In the genomic region with DNA sequence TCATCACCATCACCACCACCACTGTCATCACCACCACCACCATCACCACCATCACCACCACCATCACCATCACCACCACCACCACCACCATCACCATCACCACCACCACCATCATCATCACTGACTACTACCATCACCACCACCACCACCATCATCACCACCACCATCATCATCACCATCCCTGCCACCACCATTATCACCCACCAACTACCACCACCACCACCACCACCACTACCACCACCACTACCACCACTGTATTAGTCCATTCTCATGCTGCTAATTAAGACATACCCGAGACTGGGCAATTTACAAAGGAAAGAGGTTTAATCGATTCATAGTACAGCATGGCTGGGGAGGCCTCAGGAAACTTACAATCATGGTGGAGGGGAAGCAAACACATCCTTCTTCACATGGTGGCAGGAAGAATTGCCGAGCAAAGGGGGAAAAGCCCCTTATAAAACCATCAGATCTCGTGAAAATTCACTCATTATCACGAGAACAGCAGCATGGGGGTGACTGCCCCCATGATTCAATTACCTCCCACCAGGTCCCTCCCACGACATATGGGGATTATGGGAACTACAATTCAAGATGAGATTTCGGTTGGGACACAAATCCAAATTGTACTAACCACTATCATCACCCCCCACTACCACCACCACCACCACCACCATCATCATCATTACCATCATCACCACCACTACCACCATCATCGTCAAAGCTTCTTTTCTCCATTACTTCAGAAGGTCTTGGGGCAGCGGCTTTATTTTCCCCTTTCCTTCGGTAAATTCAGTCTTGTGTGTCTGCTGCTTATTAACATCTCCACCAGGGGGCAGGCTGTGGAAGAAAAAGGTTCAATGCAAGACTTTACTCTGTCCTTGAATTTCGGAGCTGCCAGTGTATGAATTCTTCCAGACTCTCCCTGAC, we compare ENCODE assay signal across 8 cellular contexts. TPM values are rescaled to one million over a fixed set of nuclear protein-coding genes. Genes with fewer than 3 reads are reported as not detected.
DNase-seq lines count a peak whose midpoint lies in the region; FAIRE-seq lines count a peak whose summit lies in the region.
"Not testable (repeated sequence)": the region's sequence is repeated elsewhere in the genome, so short reads cannot be mapped to it uniquely, and the experiment has no call there.

No MANE protein-coding gene starts in this region.

- peak; percentile 33 to 53 for DNase-seq in AML-193 (lab: John Stamatoyannopoulos, UW)
- peak; percentile 28 for DNase-seq in GM19239 (ENCODE audit: insufficient read length, low spot score)
- peak; percentile 64 to 67 for DNase-seq in NCI-H187 (lab: John Stamatoyannopoulos, UW)
- DNase-seq in SJSA1 (ENCODE audit: low read depth in 1 of 2, low spot score in 2 of 2), result peak; percentile 40 to 73
- DNase-seq in activated T-helper 2 cell treated with anti-CD3 and anti-CD28 coated beads, Interferon-gamma antibody, Interleukin-2, Interleukin-4, amounts not matched to agents 10 μg/mL and 5 μg/mL and 100 μg/mL, durations not matched to agents 14 hours and 24 hours and 36 hours (ENCODE audit: low spot score), result peak; percentile 21
- peak; percentile 65 for DNase-seq in fibroblast of gingiva (ENCODE audit: low read depth)
- peak; percentile 90 for DNase-seq in medulla oblongata (ENCODE audit: extremely low spot score)
- DNase-seq in stimulated activated CD4-positive, alpha-beta T cell treated with anti-CD3 and anti-CD28 coated beads, Interleukin-4, amount 100 ng/mL, for 1 hour, result peak; percentile 33

- H3K4me3 ChIP-seq in SJSA1, result not testable (repeated sequence)

- not testable (repeated sequence) for H3K36me3 Mint-ChIP-seq in activated T-helper 2 cell treated with anti-CD3 and anti-CD28 coated beads, Interferon-gamma antibody, Interleukin-2, Interleukin-4, amounts not matched to agents 10 μg/mL and 5 μg/mL and 100 μg/mL, durations not matched to agents 14 hours and 24 hours and 36 hours (ENCODE audit: low read depth)

- intact Hi-C loops in activated T-helper 2 cell treated with anti-CD3 and anti-CD28 coated beads, Interferon-gamma antibody, Interleukin-2, Interleukin-4, amounts not matched to agents 10 μg/mL and 5 μg/mL and 100 μg/mL, durations not matched to agents 14 hours and 24 hours and 36 hours (cut with micrococcal nuclease), result not testable (repeated sequence)

- H3K27me3 Mint-ChIP-seq in activated T-helper 2 cell treated with anti-CD3 and anti-CD28 coated beads, Interferon-gamma antibody, Interleukin-2, Interleukin-4, amounts not matched to agents 10 μg/mL and 5 μg/mL and 100 μg/mL, durations not matched to agents 14 hours and 24 hours and 36 hours (ENCODE audit: low read depth), result not testable (repeated sequence)

- not testable (repeated sequence) for H3K9me3 Mint-ChIP-seq in activated T-helper 2 cell treated with anti-CD3 and anti-CD28 coated beads, Interferon-gamma antibody, Interleukin-2, Interleukin-4, amounts not matched to agents 10 μg/mL and 5 μg/mL and 100 μg/mL, durations not matched to agents 14 hours and 24 hours and 36 hours

- H3K27ac Mint-ChIP-seq in activated T-helper 2 cell treated with anti-CD3 and anti-CD28 coated beads, Interferon-gamma antibody, Interleukin-2, Interleukin-4, amounts not matched to agents 10 μg/mL and 5 μg/mL and 100 μg/mL, durations not matched to agents 14 hours and 24 hours and 36 hours, result not testable (repeated sequence)

- not testable (repeated sequence) for H3K9me3 ChIP-seq in SJSA1 (replicated peaks)

- not testable (repeated sequence) for H3K4me3 Mint-ChIP-seq in activated T-helper 2 cell treated with anti-CD3 and anti-CD28 coated beads, Interferon-gamma antibody, Interleukin-2, Interleukin-4, amounts not matched to agents 10 μg/mL and 5 μg/mL and 100 μg/mL, durations not matched to agents 14 hours and 24 hours and 36 hours (ENCODE audit: low read depth)

- H3K27me3 ChIP-seq in SJSA1 (replicated peaks), result not testable (repeated sequence)

- not testable (repeated sequence) for H3K36me3 ChIP-seq in SJSA1

- peak; percentile 73 for FAIRE-seq in GM19239 (lab: Jason Lieb, UNC)

- not testable (repeated sequence) for H3K27ac ChIP-seq in SJSA1

- H3K4me1 ChIP-seq in SJSA1 (replicated peaks), result not testable (repeated sequence)

- not testable (repeated sequence) for H3K4me1 Mint-ChIP-seq in activated T-helper 2 cell treated with anti-CD3 and anti-CD28 coated beads, Interferon-gamma antibody, Interleukin-2, Interleukin-4, amounts not matched to agents 10 μg/mL and 5 μg/mL and 100 μg/mL, durations not matched to agents 14 hours and 24 hours and 36 hours (ENCODE audit: low read depth)

RNA-seq across cellular contexts. Expression of a gene that starts 53.6 kb away (rescaled TPM):
- 5.5 and 6.5 TPM in 2 replicates for total RNA-seq in SJSA1 (2014; rRNA removed; shearing (Covaris generic))
- total RNA-seq in activated T-helper 2 cell treated with anti-CD3 and anti-CD28 coated beads, Interferon-gamma antibody, Interleukin-2, Interleukin-4, amounts not matched to agents 10 μg/mL and 5 μg/mL and 100 μg/mL, durations not matched to agents 14 hours and 24 hours and 36 hours, result 55.8 and 60.1 TPM in 2 replicates

Comparison
In these comparisons a context has a peak if more than half of its experiments do, and no peak if none do; other contexts are left out.
1. DNase-seq: peak in every context shown above with its lines; median percentile 90 in medulla oblongata; 66 in NCI-H187; 65 in fibroblast of gingiva; 56 in SJSA1; 43 in AML-193; 33 in stimulated activated CD4-positive, alpha-beta T cell treated with anti-CD3 and anti-CD28 coated beads, Interleukin-4, amount 100 ng/mL, for 1 hour; 28 in GM19239; 21 in activated T-helper 2 cell treated with anti-CD3 and anti-CD28 coated beads, Interferon-gamma antibody, Interleukin-2, Interleukin-4, amounts not matched to agents 10 μg/mL and 5 μg/mL and 100 μg/mL, durations not matched to agents 14 hours and 24 hours and 36 hours.